In the genomic region with DNA sequence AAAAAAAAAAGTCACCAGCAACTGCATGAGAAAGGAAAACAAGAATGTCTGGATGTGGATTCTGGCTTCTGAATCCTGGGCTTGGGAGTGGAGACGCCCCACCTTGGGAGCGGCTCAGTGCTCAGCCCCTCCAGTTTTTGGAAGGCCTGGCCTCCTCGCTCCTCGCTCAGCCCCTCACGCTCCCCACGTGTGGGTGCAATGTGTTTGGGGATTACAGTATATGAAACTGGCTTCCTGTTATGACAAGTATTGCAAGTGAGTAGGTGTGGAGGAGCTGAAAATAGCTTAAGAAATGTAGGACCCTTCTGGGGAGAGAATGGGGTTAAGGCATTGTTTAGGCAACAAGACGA, we compare ENCODE assay signal across 12 cellular contexts.
DNase-seq lines count a peak whose midpoint lies in the region; ATAC-seq and TF ChIP-seq lines count a peak whose summit lies in the region.
"Had no signal": no experiment of that assay in that cellular context is flagged by ENCODE, and none has a peak within 500 bp of the region (broad histone marks: within the 10 kb centered on the region; RNA-seq: fewer than 3 reads in every experiment).

No MANE protein-coding gene starts in this region.

- no peaks in the 10 kb centered on the region for H3K9me3 ChIP-seq in smooth muscle cell (replicated peaks; ENCODE audit: low read depth)

- H3K9ac ChIP-seq in smooth muscle cell (ENCODE audit: low read depth) (peak overlapping the region; percentile 31), mesendoderm (ENCODE audit: low read length) (no peak overlapping the region)

- H3K18ac ChIP-seq in mesendoderm (ENCODE audit: low read length) = no peak overlapping the region

- no peaks in the 10 kb centered on the region for H3K79me1 ChIP-seq in mesendoderm (ENCODE audit: low read length)

- H3F3A ChIP-seq in smooth muscle cell (ENCODE audit: low read depth) = no peaks in the 10 kb centered on the region

- no peak overlapping the region for H3K23ac ChIP-seq in mesendoderm (ENCODE audit: low read length)

- H3K36me3 ChIP-seq in smooth muscle cell (ENCODE audit: low read depth) = no peaks in the 10 kb centered on the region
- no peaks in the 10 kb centered on the region for H3K36me3 ChIP-seq in mesendoderm (ENCODE audit: control insufficient read depth, insufficient read depth, low read length)

- H2BK15ac ChIP-seq in mesendoderm (replicated peaks; ENCODE audit: low read depth) = no peak overlapping the region

- H4K8ac ChIP-seq in mesendoderm (ENCODE audit: low read depth, low read length) = no peak overlapping the region

- no peak overlapping the region for H4K5ac ChIP-seq in mesendoderm (ENCODE audit: low read length)

- H3K4me1 ChIP-seq in smooth muscle cell (ENCODE audit: low read depth) (peaks cover 8% of the 10 kb centered on the region), mesendoderm (ENCODE audit: control insufficient read depth, low read depth, low read length) (no peaks in the 10 kb centered on the region)

- no peaks in the 10 kb centered on the region for H4K20me1 ChIP-seq in smooth muscle cell (ENCODE audit: low read depth)

- H3K56ac ChIP-seq in mesendoderm (ENCODE audit: low read length) = no peak overlapping the region

- WGBS in smooth muscle cell (ENCODE audit: low lambda C conversion rate) = 65% methylated on average over 7 of the region's 7 CpGs
- no CpG with 5 or more reads among the region's 7 CpGs for WGBS in mesendoderm (ENCODE audit: extremely low coverage, insufficient coverage, low lambda C conversion rate)

- H2BK5ac ChIP-seq in mesendoderm (ENCODE audit: low read length) = no peak overlapping the region

- H3K79me2 ChIP-seq in smooth muscle cell (ENCODE audit: low read depth) (no peaks in the 10 kb centered on the region), mesendoderm (ENCODE audit: control insufficient read depth, insufficient read depth, low read length) (no peaks in the 10 kb centered on the region)

- no peak overlapping the region for H2BK120ac ChIP-seq in mesendoderm (ENCODE audit: low read depth, low read length)

- peak overlapping the region; percentile 9; the same call in 1 of the 2 replicates for H3K4me3 ChIP-seq in GM12865 (ENCODE audit: low read depth, low read length)
- no peak overlapping the region for H3K4me3 ChIP-seq in smooth muscle cell
- H3K4me3 ChIP-seq in mesendoderm (ENCODE audit: low read length) = no peak overlapping the region

- H3K27ac ChIP-seq in smooth muscle cell (ENCODE audit: low read depth) = peak overlapping the region; percentile 70
- no peak overlapping the region for H3K27ac ChIP-seq in mesendoderm (ENCODE audit: low read depth, low read length)

- peak overlapping the region; percentile 46 for H2AFZ ChIP-seq in smooth muscle cell (ENCODE audit: low read depth)

- peak; percentile 39 for ATAC-seq in HG03095 (IDR thresholded peaks at IDR 0.05; ENCODE audit: unreplicated experiment)

- peak overlapping the region; percentile 78 for H3K4me2 ChIP-seq in smooth muscle cell
- H3K4me2 ChIP-seq in mesendoderm (ENCODE audit: low read length) = no peak overlapping the region

- TF ChIP-seq CTCF in GM12865 (IDR thresholded peaks at IDR 0.05; ENCODE audit: insufficient read depth, low read depth, low read length, missing control alignments) (no peak), smooth muscle cell (IDR thresholded peaks at IDR 0.05; ENCODE audit: borderline replicate concordance, insufficient read depth, poor library complexity, severe bottlenecking) (no peak)

- no peak overlapping the region for H2AK5ac ChIP-seq in mesendoderm (ENCODE audit: low read length)

- DNase-seq in GM12865 (ENCODE audit: low read depth) (peak; percentile 82), smooth muscle cell (lab: John Stamatoyannopoulos, UW; ENCODE audit: unreplicated experiment) (no peak), foreskin melanocyte (no peak), ecto neural progenitor cell (ENCODE audit: low spot score) (no peak), mesendoderm (no peak), SHP77 (lab: John Stamatoyannopoulos, UW) (no peak)
- DNase-seq in activated T-helper 9 cell treated with anti-CD3 and anti-CD28 coated beads, Interleukin-2, amount 50 U/mL, for 16 hours (ENCODE audit: low read depth) = peak; percentile 56
- DNase-seq: DND-41; effector CD4-positive, alpha-beta T cell; naive B cell; Right ventricle myocardium superior had no signal

- H3K27me3 ChIP-seq in smooth muscle cell (ENCODE audit: low read depth) (no peaks in the 10 kb centered on the region), mesendoderm (ENCODE audit: insufficient read depth, low read length, poor library complexity) (no peaks in the 10 kb centered on the region)

- H3K4ac ChIP-seq in mesendoderm (ENCODE audit: low read depth, low read length) = no peak overlapping the region

Comparison
In these comparisons a context has a peak if more than half of its experiments do, and no peak if none do; other contexts are left out.
1. DNase-seq: peak in GM12865 (single experiment) and activated T-helper 9 cell treated with anti-CD3 and anti-CD28 coated beads, Interleukin-2, amount 50 U/mL, for 16 hours (single experiment); none in smooth muscle cell (single experiment), foreskin melanocyte (single experiment), ecto neural progenitor cell (single experiment), mesendoderm (single experiment) and SHP77 (0 of 2).